Comparison of ENCODE assay signal across 22 cellular contexts in genomic region chr6:150254671-150255228, GRCh38.
DNase-seq lines count a peak whose midpoint lies in the region; ATAC-seq and TF ChIP-seq lines count a peak whose summit lies in the region.
"Had no signal": no experiment of that assay in that cellular context is flagged by ENCODE, and none has a peak within 500 bp of the region (broad histone marks: within the 10 kb centered on the region; RNA-seq: fewer than 3 reads in every experiment).

No MANE protein-coding gene starts in this region.

- H3K79me2 ChIP-seq in PC-9 (ENCODE audit: low read depth) = no peaks in the 10 kb centered on the region
- H3K79me2 ChIP-seq in GM23248 (ENCODE audit: insufficient read depth) = no peaks in the 10 kb centered on the region

- H4K20me1 ChIP-seq in PC-9 (ENCODE audit: insufficient read depth) (no peaks in the 10 kb centered on the region), GM23248 (ENCODE audit: insufficient read depth) (no peaks in the 10 kb centered on the region)

- POLR2A ChIA-PET in HEK293T (lab: Yijun Ruan, JAX) (no interaction called here), PC-9 (lab: Charles Lee; ENCODE audit: unreplicated experiment) (no interaction called here)

- no peak overlapping the region for H2AFZ ChIP-seq in PC-9
- H2AFZ ChIP-seq in GM23248 = no peak overlapping the region

- WGBS in GM23248 (ENCODE audit: low coverage in 1 of 2, low lambda C conversion rate in 2 of 2, missing lambda C conversion rate in 2 of 2), 2 experiments = 85 to 86% methylated on average over 7 of the region's 7 CpGs

- H3K27ac ChIP-seq in PC-9 (peak overlapping the region; percentile 96), gastrocnemius medialis (peak overlapping the region; percentile 79 to 89 (median 84)), GM23248 (no peak overlapping the region)
- H3K27ac ChIP-seq: ascending aorta, ovary, stomach, transverse colon had no signal

- DNase-seq in HEK293T (ENCODE audit: extremely low spot score) (no peak), PC-9 (no peak), epithelial cell of esophagus (ENCODE audit: low read depth) (peak; percentile 86), gastrocnemius medialis (peak; percentile 38 to 58), Calu3 (no peak), HK-2 (ENCODE audit: unreplicated experiment) (no peak), GM23248 (no peak)
- DNase-seq: activated CD4-positive, alpha-beta T cell treated with anti-CD3 and anti-CD28 coated beads for 4 hours; activated naive CD4-positive, alpha-beta T cell treated with anti-CD3 and anti-CD28 coated beads, Interleukin-2, amount 50 U/mL, for 16 hours; CD4-positive, alpha-beta T cell; cerebellar nuclear complex; MM.1S; natural killer cell; NCI-H1436; NCI-H524; ovary; right cardiac atrium; stimulated activated CD4-positive, alpha-beta T cell treated with anti-CD3 and anti-CD28 coated beads, Interleukin-15, amount 100 ng/mL, for 24 hours; stomach; transverse colon had no signal

- CTCF ChIA-PET in HEK293T (lab: Yijun Ruan, JAX) (interaction anchor here (0.6 kb wide), 1 partner anchor 100 kb away, joined by 3 read pairs; no protein-coding TSS in a partner anchor), PC-9 (lab: Charles Lee) (no interaction called here), Calu3 (lab: Charles Lee) (no interaction called here)

- no TSS peak for BruUV-seq in PC-9 (replicated peaks; lab: Mats Ljungman, UMichigan)
- no TSS peak for BruUV-seq in Calu3 (replicated peaks; lab: Mats Ljungman, UMichigan)

- H3K9me2 ChIP-seq in PC-9 (ENCODE audit: insufficient read depth) = no peaks in the 10 kb centered on the region
- no peaks in the 10 kb centered on the region for H3K9me2 ChIP-seq in GM23248 (ENCODE audit: insufficient read depth)

- H3K4me3 ChIP-seq in PC-9 (no peak overlapping the region), epithelial cell of esophagus (ENCODE audit: low read length) (no peak overlapping the region), gastrocnemius medialis (no peak overlapping the region), GM23248 (no peak overlapping the region)
- H3K4me3 ChIP-seq: ascending aorta, ovary, stomach, transverse colon had no signal

- no peaks in the 10 kb centered on the region for H3K36me3 Mint-ChIP-seq in Calu3 (ENCODE audit: insufficient read depth, unreplicated experiment)
- H3K36me3 Mint-ChIP-seq: mesothelial cell of epicardium, natural killer cell had no signal

- peaks cover 24% of the 10 kb centered on the region for H3F3A ChIP-seq in PC-9 (ENCODE audit: insufficient read depth, low read depth)
- H3F3A ChIP-seq in GM23248 (ENCODE audit: insufficient read depth) = peaks cover 31% of the 10 kb centered on the region

- peaks cover 5% of the 10 kb centered on the region; the same call in 1 of the 2 replicates for H3K9me3 ChIP-seq in PC-9 (ENCODE audit: insufficient read depth, low read depth)
- H3K9me3 ChIP-seq in gastrocnemius medialis = no peaks in the 10 kb centered on the region
- H3K9me3 ChIP-seq in GM23248 (ENCODE audit: low read depth) = no peaks in the 10 kb centered on the region
- H3K9me3 ChIP-seq: ascending aorta, ovary, stomach, transverse colon had no signal

- H3K4me2 ChIP-seq in PC-9 (no peak overlapping the region), GM23248 (ENCODE audit: unreplicated experiment) (no peak overlapping the region)

- peaks cover 2% of the 10 kb centered on the region for H3K9me3 Mint-ChIP-seq in Calu3 (ENCODE audit: low read depth, unreplicated experiment)
- H3K9me3 Mint-ChIP-seq: CD4-positive, alpha-beta T cell; natural killer cell had no signal

- intact Hi-C loops in PC-9 (cut with micrococcal nuclease; ENCODE audit: unreplicated experiment) (loop anchor here (5.0 kb wide), 2 partner anchors 47 to 112 kb away; partner anchors contain the start of gene PPP1R14C), gastrocnemius medialis (cut with DNase I; ENCODE audit: low total_unique reads) (no loop called here), Calu3 (cut with micrococcal nuclease; ENCODE audit: unreplicated experiment) (no loop called here)

- in situ Hi-C loops in gastrocnemius medialis (cut with MboI; ENCODE audit: low sequenced_read_pairs in 4 of 4) = no loop called here
- in situ Hi-C loops in GM23248 (cut with MboI) = no loop called here

- peaks cover 62% of the 10 kb centered on the region for H3K4me1 ChIP-seq in PC-9 (replicated peaks; ENCODE audit: insufficient read depth)
- H3K4me1 ChIP-seq in gastrocnemius medialis = peaks cover 65 to 66% of the 10 kb centered on the region in 2 donors
- H3K4me1 ChIP-seq in GM23248 (ENCODE audit: insufficient read depth) = peaks cover 52% of the 10 kb centered on the region
- H3K4me1 ChIP-seq: ascending aorta, transverse colon had no signal

- H3K4me1 Mint-ChIP-seq in Calu3 (ENCODE audit: low read depth, unreplicated experiment) = peaks cover 11% of the 10 kb centered on the region
- H3K4me1 Mint-ChIP-seq: natural killer cell had no signal

- no peak overlapping the region for H3K9ac ChIP-seq in GM23248

- H3K27me3 Mint-ChIP-seq in Calu3 (ENCODE audit: unreplicated experiment) = no peaks in the 10 kb centered on the region

- H3K36me3 ChIP-seq in PC-9 (ENCODE audit: low read depth) (no peaks in the 10 kb centered on the region), gastrocnemius medialis (no peaks in the 10 kb centered on the region), GM23248 (ENCODE audit: low read depth) (no peaks in the 10 kb centered on the region)
- H3K36me3 ChIP-seq: ascending aorta, ovary, stomach, transverse colon had no signal

- ATAC-seq in gastrocnemius medialis = peak; percentile 58 to 75
- ATAC-seq: natural killer cell, right cardiac atrium had no signal

- no peak for TF ChIP-seq POLR2A in gastrocnemius medialis (IDR thresholded peaks at IDR 0.05)

- no peak overlapping the region for H3K27ac Mint-ChIP-seq in Calu3 (ENCODE audit: unreplicated experiment)
- H3K27ac Mint-ChIP-seq: CD4-positive, alpha-beta T cell; mesothelial cell of epicardium; natural killer cell had no signal

- no peak overlapping the region for H3K4me3 Mint-ChIP-seq in Calu3 (ENCODE audit: low read depth, unreplicated experiment)
- H3K4me3 Mint-ChIP-seq: CD4-positive, alpha-beta T cell; mesothelial cell of epicardium; natural killer cell had no signal

- TF ChIP-seq CTCF in PC-9 (conservative IDR thresholded peaks at IDR 0.05) (no peak), epithelial cell of esophagus (IDR thresholded peaks at IDR 0.05; ENCODE audit: insufficient read depth, low read depth, low read length, missing control alignments) (no peak), gastrocnemius medialis (IDR thresholded peaks at IDR 0.05 in 4 of 5, conservative IDR thresholded peaks at IDR 0.05 in 1 of 5) (no peak), Calu3 (IDR thresholded peaks at IDR 0.05; ENCODE audit: unreplicated experiment) (no peak)

- H3K27me3 ChIP-seq in PC-9 (ENCODE audit: insufficient read depth, low read depth) (no peaks in the 10 kb centered on the region), gastrocnemius medialis (no peaks in the 10 kb centered on the region), GM23248 (replicated peaks; ENCODE audit: insufficient read depth) (no peaks in the 10 kb centered on the region)
- H3K27me3 ChIP-seq: ascending aorta, ovary, transverse colon had no signal

TF ChIP-seq in HEK293T, 16 proteins besides CTCF, POLR2A, EP300 and RAD21:
- no peak for TF ChIP-seq TARDBP (IDR thresholded peaks at IDR 0.05)
- peak; percentile 48; the same call in 1 of the 2 replicates for TF ChIP-seq PKNOX1 (IDR thresholded peaks at IDR 0.05)
- TF ChIP-seq L3MBTL2 (conservative IDR thresholded peaks at IDR 0.05) = no peak
- TF ChIP-seq CTBP1 (IDR thresholded peaks at IDR 0.05; ENCODE audit: borderline replicate concordance) = no peak
- no peak for TF ChIP-seq BHLHE40 (IDR thresholded peaks at IDR 0.05; ENCODE audit: borderline replicate concordance)
- no peak for TF ChIP-seq FOXM1 (IDR thresholded peaks at IDR 0.05; ENCODE audit: borderline replicate concordance)
- no peak for TF ChIP-seq ELF4 (IDR thresholded peaks at IDR 0.05)
- no peak for TF ChIP-seq LEF1 (IDR thresholded peaks at IDR 0.05; ENCODE audit: borderline replicate concordance)

Comparison
In these comparisons a context has a peak if more than half of its experiments do, and no peak if none do; other contexts are left out.
1. DNase-seq: peak in epithelial cell of esophagus (single experiment) and gastrocnemius medialis (2 of 2); none in HEK293T (single experiment), PC-9 (0 of 2), Calu3 (single experiment), HK-2 (single experiment) and GM23248 (single experiment).